In genomic region chr2:43824512-43824911, GRCh38 we compare ENCODE assay signal across 31 cellular contexts. TPM values are rescaled to one million over a fixed set of nuclear protein-coding genes. Genes with fewer than 3 reads are reported as not detected.
"Had no signal": no experiment of that assay in that cellular context is flagged by ENCODE, and none has a peak within 500 bp of the region (broad histone marks: within the 10 kb centered on the region; RNA-seq: fewer than 3 reads in every experiment).

No MANE protein-coding gene starts in this region.

- H3K4me3 Mint-ChIP-seq: dendritic cell treated with granulocyte-macrophage colony-stimulating factor and Interleukin-4, amounts not matched to agents 40 ng/mL and 50 ng/mL, for 4 days; mesothelial cell of epicardium; naive B cell; naive thymus-derived CD8-positive, alpha-beta T cell had no signal

- H3K27ac ChIP-seq: colonic mucosa, esophagus squamous epithelium, gastrocnemius medialis, heart right ventricle, left ventricle myocardium inferior, lower lobe of right lung had no signal

- H3K36me3 Mint-ChIP-seq: mesothelial cell of epicardium; naive B cell; naive thymus-derived CD8-positive, alpha-beta T cell had no signal

- H3K4me3 ChIP-seq: colonic mucosa, esophagus squamous epithelium, gastrocnemius medialis, heart right ventricle, left ventricle myocardium inferior, lower lobe of right lung, mucosa of descending colon had no signal

- H3K36me3 ChIP-seq: colonic mucosa, esophagus squamous epithelium, gastrocnemius medialis, heart right ventricle, left ventricle myocardium inferior, lower lobe of right lung had no signal

- H3K4me1 ChIP-seq: colonic mucosa, esophagus squamous epithelium, gastrocnemius medialis, heart right ventricle, left ventricle myocardium inferior, lower lobe of right lung had no signal

- H3K27ac Mint-ChIP-seq: dendritic cell treated with granulocyte-macrophage colony-stimulating factor and Interleukin-4, amounts not matched to agents 40 ng/mL and 50 ng/mL, for 4 days; mesothelial cell of epicardium; naive B cell; naive thymus-derived CD8-positive, alpha-beta T cell had no signal

- H3K9me3 Mint-ChIP-seq: dendritic cell treated with granulocyte-macrophage colony-stimulating factor and Interleukin-4, amounts not matched to agents 40 ng/mL and 50 ng/mL, for 4 days had no signal

- H3K27me3 ChIP-seq: colonic mucosa had no signal

- H3K9me3 ChIP-seq: colonic mucosa, esophagus squamous epithelium, gastrocnemius medialis, heart right ventricle, left ventricle myocardium inferior, lower lobe of right lung, mucosa of descending colon had no signal

- DNase-seq: colonic mucosa; cortex of kidney; effector CD4-positive, alpha-beta T cell; effector memory CD4-positive, alpha-beta T cell; esophagus squamous epithelium; foreskin fibroblast; foreskin melanocyte; gastrocnemius medialis; glutamatergic neuron; heart right ventricle; hippocampal formation; left cardiac atrium; left ventricle myocardium inferior; lower lobe of right lung; mesenchymal stem cell; mucosa of descending colon; naive B cell; naive thymus-derived CD8-positive, alpha-beta T cell had no signal

- H3K4me1 Mint-ChIP-seq: mesothelial cell of epicardium; naive B cell; naive thymus-derived CD8-positive, alpha-beta T cell had no signal

- ATAC-seq: gastrocnemius medialis; heart right ventricle; left cardiac atrium; lower lobe of right lung; mucosa of descending colon; naive thymus-derived CD8-positive, alpha-beta T cell had no signal

RNA-seq across cellular contexts. Expression of gene ABCG5, which starts 14.1 kb away (rescaled TPM):
- total RNA-seq: dermis microvascular lymphatic vessel endothelial cell; endothelial cell of umbilical vein; epithelial cell of proximal tubule; esophagus squamous epithelium; gastrocnemius medialis; glomerular endothelial cell; kidney epithelial cell; left cardiac atrium; left ventricle myocardium inferior; lower leg skin; lower lobe of right lung; lung microvascular endothelial cell; mesenteric fat pad; mesothelial cell of epicardium; myocyte; naive thymus-derived CD8-positive, alpha-beta T cell had no signal
- polyA plus RNA-seq: endothelial cell of umbilical vein; heart right ventricle; keratinocyte; naive thymus-derived CD8-positive, alpha-beta T cell had no signal

RNA-seq across cellular contexts. Expression of gene ABCG8, which starts 14.3 kb away (rescaled TPM):
- total RNA-seq: dermis microvascular lymphatic vessel endothelial cell; endothelial cell of umbilical vein; epithelial cell of proximal tubule; esophagus squamous epithelium; glomerular endothelial cell; kidney epithelial cell; left cardiac atrium; left ventricle myocardium inferior; lower leg skin; lower lobe of right lung; lung microvascular endothelial cell; mesenteric fat pad; mesothelial cell of epicardium; myocyte; naive thymus-derived CD8-positive, alpha-beta T cell had no signal
- polyA plus RNA-seq: endothelial cell of umbilical vein, esophagus, keratinocyte had no signal
